Comparison of ENCODE assay signal across 1 cellular context in the genomic region with DNA sequence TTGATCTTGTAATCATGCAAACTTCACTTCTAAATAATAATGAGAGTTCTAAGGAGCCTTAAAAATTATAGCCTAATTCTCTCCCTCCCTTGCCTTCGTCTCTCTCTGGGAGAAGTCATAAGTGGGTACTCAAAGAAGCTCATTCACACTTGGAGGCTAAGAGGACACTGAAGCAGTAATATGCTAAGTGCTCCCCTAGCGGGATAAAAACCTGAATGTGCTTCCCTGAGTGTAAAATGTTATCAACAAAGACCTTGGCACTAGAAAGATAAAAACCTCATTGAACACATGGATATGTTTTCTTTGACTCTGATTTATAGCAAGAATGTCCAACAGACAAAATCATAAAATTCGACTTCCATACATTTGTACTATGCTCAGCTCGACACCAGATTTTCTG.
TF ChIP-seq lines count a peak whose summit lies in the region.

No MANE protein-coding gene starts in this region.

TF ChIP-seq in GM23338, 12 proteins besides CTCF, POLR2A, EP300 and RAD21 (continued from another document):
- TF ChIP-seq, protein P1, sequence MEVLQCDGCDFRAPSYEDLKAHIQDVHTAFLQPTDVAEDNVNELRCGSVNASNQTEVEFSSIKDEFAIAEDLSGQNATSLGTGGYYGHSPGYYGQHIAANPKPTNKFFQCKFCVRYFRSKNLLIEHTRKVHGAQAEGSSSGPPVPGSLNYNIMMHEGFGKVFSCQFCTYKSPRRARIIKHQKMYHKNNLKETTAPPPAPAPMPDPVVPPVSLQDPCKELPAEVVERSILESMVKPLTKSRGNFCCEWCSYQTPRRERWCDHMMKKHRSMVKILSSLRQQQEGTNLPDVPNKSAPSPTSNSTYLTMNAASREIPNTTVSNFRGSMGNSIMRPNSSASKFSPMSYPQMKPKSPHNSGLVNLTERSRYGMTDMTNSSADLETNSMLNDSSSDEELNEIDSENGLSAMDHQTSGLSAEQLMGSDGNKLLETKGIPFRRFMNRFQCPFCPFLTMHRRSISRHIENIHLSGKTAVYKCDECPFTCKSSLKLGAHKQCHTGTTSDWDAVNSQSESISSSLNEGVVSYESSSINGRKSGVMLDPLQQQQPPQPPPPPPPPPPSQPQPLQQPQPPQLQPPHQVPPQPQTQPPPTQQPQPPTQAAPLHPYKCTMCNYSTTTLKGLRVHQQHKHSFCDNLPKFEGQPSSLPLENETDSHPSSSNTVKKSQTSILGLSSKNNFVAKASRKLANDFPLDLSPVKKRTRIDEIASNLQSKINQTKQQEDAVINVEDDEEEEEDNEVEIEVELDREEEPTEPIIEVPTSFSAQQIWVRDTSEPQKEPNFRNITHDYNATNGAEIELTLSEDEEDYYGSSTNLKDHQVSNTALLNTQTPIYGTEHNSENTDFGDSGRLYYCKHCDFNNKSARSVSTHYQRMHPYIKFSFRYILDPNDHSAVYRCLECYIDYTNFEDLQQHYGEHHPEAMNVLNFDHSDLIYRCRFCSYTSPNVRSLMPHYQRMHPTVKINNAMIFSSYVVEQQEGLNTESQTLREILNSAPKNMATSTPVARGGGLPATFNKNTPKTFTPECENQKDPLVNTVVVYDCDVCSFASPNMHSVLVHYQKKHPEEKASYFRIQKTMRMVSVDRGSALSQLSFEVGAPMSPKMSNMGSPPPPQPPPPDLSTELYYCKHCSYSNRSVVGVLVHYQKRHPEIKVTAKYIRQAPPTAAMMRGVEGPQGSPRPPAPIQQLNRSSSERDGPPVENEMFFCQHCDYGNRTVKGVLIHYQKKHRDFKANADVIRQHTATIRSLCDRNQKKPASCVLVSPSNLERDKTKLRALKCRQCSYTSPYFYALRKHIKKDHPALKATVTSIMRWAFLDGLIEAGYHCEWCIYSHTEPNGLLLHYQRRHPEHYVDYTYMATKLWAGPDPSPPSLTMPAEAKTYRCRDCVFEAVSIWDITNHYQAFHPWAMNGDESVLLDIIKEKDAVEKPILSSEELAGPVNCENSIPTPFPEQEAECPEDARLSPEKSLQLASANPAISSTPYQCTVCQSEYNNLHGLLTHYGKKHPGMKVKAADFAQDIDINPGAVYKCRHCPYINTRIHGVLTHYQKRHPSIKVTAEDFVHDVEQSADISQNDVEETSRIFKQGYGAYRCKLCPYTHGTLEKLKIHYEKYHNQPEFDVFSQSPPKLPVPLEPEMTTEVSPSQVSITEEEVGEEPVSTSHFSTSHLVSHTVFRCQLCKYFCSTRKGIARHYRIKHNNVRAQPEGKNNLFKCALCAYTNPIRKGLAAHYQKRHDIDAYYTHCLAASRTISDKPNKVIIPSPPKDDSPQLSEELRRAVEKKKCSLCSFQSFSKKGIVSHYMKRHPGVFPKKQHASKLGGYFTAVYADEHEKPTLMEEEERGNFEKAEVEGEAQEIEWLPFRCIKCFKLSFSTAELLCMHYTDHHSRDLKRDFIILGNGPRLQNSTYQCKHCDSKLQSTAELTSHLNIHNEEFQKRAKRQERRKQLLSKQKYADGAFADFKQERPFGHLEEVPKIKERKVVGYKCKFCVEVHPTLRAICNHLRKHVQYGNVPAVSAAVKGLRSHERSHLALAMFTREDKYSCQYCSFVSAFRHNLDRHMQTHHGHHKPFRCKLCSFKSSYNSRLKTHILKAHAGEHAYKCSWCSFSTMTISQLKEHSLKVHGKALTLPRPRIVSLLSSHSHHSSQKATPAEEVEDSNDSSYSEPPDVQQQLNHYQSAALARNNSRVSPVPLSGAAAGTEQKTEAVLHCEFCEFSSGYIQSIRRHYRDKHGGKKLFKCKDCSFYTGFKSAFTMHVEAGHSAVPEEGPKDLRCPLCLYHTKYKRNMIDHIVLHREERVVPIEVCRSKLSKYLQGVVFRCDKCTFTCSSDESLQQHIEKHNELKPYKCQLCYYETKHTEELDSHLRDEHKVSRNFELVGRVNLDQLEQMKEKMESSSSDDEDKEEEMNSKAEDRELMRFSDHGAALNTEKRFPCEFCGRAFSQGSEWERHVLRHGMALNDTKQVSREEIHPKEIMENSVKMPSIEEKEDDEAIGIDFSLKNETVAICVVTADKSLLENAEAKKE (CRISPR knock-in tag; IDR thresholded peaks at IDR 0.05): no peak
- no peak for TF ChIP-seq CREB1 (CRISPR knock-in tag; IDR thresholded peaks at IDR 0.05; ENCODE audit: low read depth)
- TF ChIP-seq EZH2phosphoT487 (IDR thresholded peaks at IDR 0.05; ENCODE audit: unreplicated experiment): no peak
- TF ChIP-seq JUNB (IDR thresholded peaks at IDR 0.05; ENCODE audit: unreplicated experiment): no peak
